Comparison of ENCODE assay signal across 14 cellular contexts in genomic region chr22:44455963-44456358, GRCh38. TPM values are rescaled to one million over a fixed set of nuclear protein-coding genes. Genes with fewer than 3 reads are reported as not detected.
A peak's percentile ranks its signal among the peaks of the same experiment; 100 is the strongest.
DNase-seq lines count a peak whose midpoint lies in the region; ATAC-seq and TF ChIP-seq lines count a peak whose summit lies in the region.
"Had no signal": no experiment of that assay in that cellular context is flagged by ENCODE, and none has a peak within 500 bp of the region (broad histone marks: within the 10 kb centered on the region; RNA-seq: fewer than 3 reads in every experiment).

No MANE protein-coding gene starts in this region.

- no peak for DNase-seq in activated CD4-positive, CD25-positive, alpha-beta regulatory T cell treated with anti-CD3 and anti-CD28 coated beads, Interleukin-2, amount 50 U/mL, for 72 hours
- no peak for DNase-seq in activated T-helper 1 cell treated with anti-CD3 and anti-CD28 coated beads, Interleukin-12 subunit alpha, Interleukin-12 subunit beta, Interleukin-2, Interleukin-4 antibody, amounts not matched to agents 30 ng/mL and 10 ng/mL and 1 ng/mL, durations not matched to agents 14 hours and 24 hours and 36 hours (ENCODE audit: low spot score)
- DNase-seq in natural killer cell treated with Interleukin-12 subunit alpha and Interleukin-12 subunit beta and Interleukin-15 and Interleukin-18, amount 100 ng/mL, for 72 hours (ENCODE audit: low spot score), result no peak
- DNase-seq in KG1 (lab: John Stamatoyannopoulos, UW) (no peak), NCI-H526 treated with DMSO at 0.1 percent for 48 hours (lab: John Stamatoyannopoulos, UW) (no peak)
- DNase-seq: 8988T, C1 segment of cervical spinal cord, hypothalamus, left cardiac atrium, NCI-H1930, NCI-H510A had no signal

- H3K36me3 Mint-ChIP-seq in activated T-helper 1 cell treated with anti-CD3 and anti-CD28 coated beads, Interleukin-12 subunit alpha, Interleukin-12 subunit beta, Interleukin-2, Interleukin-4 antibody, amounts not matched to agents 30 ng/mL and 10 ng/mL and 1 ng/mL, durations not matched to agents 14 hours and 24 hours and 36 hours (ENCODE audit: low read depth), result peaks cover 4% of the 10 kb centered on the region
- H3K36me3 Mint-ChIP-seq in natural killer cell treated with Interleukin-12 subunit alpha and Interleukin-12 subunit beta and Interleukin-15 and Interleukin-18, amount 100 ng/mL, for 72 hours, result peaks cover 6% of the 10 kb centered on the region

- peak; percentile 43 to 52 for ATAC-seq in activated CD4-positive, CD25-positive, alpha-beta regulatory T cell treated with anti-CD3 and anti-CD28 coated beads, Interleukin-2, amount 50 U/mL, for 24 hours
- ATAC-seq in HG02610 (IDR thresholded peaks at IDR 0.05; ENCODE audit: unreplicated experiment) (peak; percentile 28), SK-N-SH treated with all-trans-retinoic acid at 6 μM for 48 hours (no peak)
- peak; percentile 20 to 59 for ATAC-seq in natural killer cell treated with Interleukin-12 subunit alpha and Interleukin-12 subunit beta and Interleukin-15 and Interleukin-18, amount 100 ng/mL, for 72 hours

- H3K9me3 Mint-ChIP-seq in activated T-helper 1 cell treated with anti-CD3 and anti-CD28 coated beads, Interleukin-12 subunit alpha, Interleukin-12 subunit beta, Interleukin-2, Interleukin-4 antibody, amounts not matched to agents 30 ng/mL and 10 ng/mL and 1 ng/mL, durations not matched to agents 14 hours and 24 hours and 36 hours, result peaks cover 20% of the 10 kb centered on the region
- H3K9me3 Mint-ChIP-seq in natural killer cell treated with Interleukin-12 subunit alpha and Interleukin-12 subunit beta and Interleukin-15 and Interleukin-18, amount 100 ng/mL, for 72 hours, result peaks cover 7% of the 10 kb centered on the region

- H3K4me1 Mint-ChIP-seq in activated T-helper 1 cell treated with anti-CD3 and anti-CD28 coated beads, Interleukin-12 subunit alpha, Interleukin-12 subunit beta, Interleukin-2, Interleukin-4 antibody, amounts not matched to agents 30 ng/mL and 10 ng/mL and 1 ng/mL, durations not matched to agents 14 hours and 24 hours and 36 hours (ENCODE audit: low read depth), result peaks cover 37% of the 10 kb centered on the region
- H3K4me1 Mint-ChIP-seq in natural killer cell treated with Interleukin-12 subunit alpha and Interleukin-12 subunit beta and Interleukin-15 and Interleukin-18, amount 100 ng/mL, for 72 hours (ENCODE audit: low read depth in 2 of 2), result peaks cover 27% of the 10 kb centered on the region in 2 donors

- intact Hi-C loops in activated T-helper 1 cell treated with anti-CD3 and anti-CD28 coated beads, Interleukin-12 subunit alpha, Interleukin-12 subunit beta, Interleukin-2, Interleukin-4 antibody, amounts not matched to agents 30 ng/mL and 10 ng/mL and 1 ng/mL, durations not matched to agents 14 hours and 24 hours and 36 hours (cut with micrococcal nuclease), result loop anchor here (1.0 kb wide), 1 partner anchor 42 kb away; the partner anchor contains the start of gene RTL6

- peaks cover 7% of the 10 kb centered on the region for H3K27me3 Mint-ChIP-seq in activated T-helper 1 cell treated with anti-CD3 and anti-CD28 coated beads, Interleukin-12 subunit alpha, Interleukin-12 subunit beta, Interleukin-2, Interleukin-4 antibody, amounts not matched to agents 30 ng/mL and 10 ng/mL and 1 ng/mL, durations not matched to agents 14 hours and 24 hours and 36 hours (ENCODE audit: insufficient read depth)
- H3K27me3 Mint-ChIP-seq in natural killer cell treated with Interleukin-12 subunit alpha and Interleukin-12 subunit beta and Interleukin-15 and Interleukin-18, amount 100 ng/mL, for 72 hours, result peaks cover 0 to 1% of the 10 kb centered on the region in 2 donors

- H3K27ac Mint-ChIP-seq in activated T-helper 1 cell treated with anti-CD3 and anti-CD28 coated beads, Interleukin-12 subunit alpha, Interleukin-12 subunit beta, Interleukin-2, Interleukin-4 antibody, amounts not matched to agents 30 ng/mL and 10 ng/mL and 1 ng/mL, durations not matched to agents 14 hours and 24 hours and 36 hours, result peak overlapping the region; percentile 62
- H3K27ac Mint-ChIP-seq in natural killer cell treated with Interleukin-12 subunit alpha and Interleukin-12 subunit beta and Interleukin-15 and Interleukin-18, amount 100 ng/mL, for 72 hours, result peak overlapping the region; percentile 3 to 16

- no peak overlapping the region for H3K4me3 Mint-ChIP-seq in activated T-helper 1 cell treated with anti-CD3 and anti-CD28 coated beads, Interleukin-12 subunit alpha, Interleukin-12 subunit beta, Interleukin-2, Interleukin-4 antibody, amounts not matched to agents 30 ng/mL and 10 ng/mL and 1 ng/mL, durations not matched to agents 14 hours and 24 hours and 36 hours
- H3K4me3 Mint-ChIP-seq in natural killer cell treated with Interleukin-12 subunit alpha and Interleukin-12 subunit beta and Interleukin-15 and Interleukin-18, amount 100 ng/mL, for 72 hours, result peak overlapping the region; percentile 45

TF ChIP-seq in SK-N-SH treated with all-trans-retinoic acid at 6 μM for 48 hours, 23 proteins besides CTCF, POLR2A, EP300 and RAD21:
- TF ChIP-seq PPARA (CRISPR knock-in tag; IDR thresholded peaks at IDR 0.05; ENCODE audit: borderline replicate concordance), result no peak
- no peak for TF ChIP-seq ISL1 (CRISPR knock-in tag; IDR thresholded peaks at IDR 0.05)
- no peak for TF ChIP-seq ZC3H10 (CRISPR knock-in tag; IDR thresholded peaks at IDR 0.05)
- TF ChIP-seq ARNTL (CRISPR knock-in tag; IDR thresholded peaks at IDR 0.05; ENCODE audit: borderline replicate concordance, low read depth), result no peak

RNA-seq across cellular contexts. Expression of gene RTL6, which starts 42.1 kb away (rescaled TPM):
- total RNA-seq in activated T-helper 1 cell treated with anti-CD3 and anti-CD28 coated beads, Interleukin-12 subunit alpha, Interleukin-12 subunit beta, Interleukin-2, Interleukin-4 antibody, amounts not matched to agents 30 ng/mL and 10 ng/mL and 1 ng/mL, durations not matched to agents 14 hours and 24 hours and 36 hours, result 7.3 and 7.4 TPM in 2 replicates
- total RNA-seq in natural killer cell treated with Interleukin-12 subunit alpha and Interleukin-12 subunit beta and Interleukin-15 and Interleukin-18, amount 100 ng/mL, for 72 hours, result 1 to 10 TPM; 7.9 to 9.9 TPM
